ENCODE assay signal across 8 cellular contexts in the genomic region with DNA sequence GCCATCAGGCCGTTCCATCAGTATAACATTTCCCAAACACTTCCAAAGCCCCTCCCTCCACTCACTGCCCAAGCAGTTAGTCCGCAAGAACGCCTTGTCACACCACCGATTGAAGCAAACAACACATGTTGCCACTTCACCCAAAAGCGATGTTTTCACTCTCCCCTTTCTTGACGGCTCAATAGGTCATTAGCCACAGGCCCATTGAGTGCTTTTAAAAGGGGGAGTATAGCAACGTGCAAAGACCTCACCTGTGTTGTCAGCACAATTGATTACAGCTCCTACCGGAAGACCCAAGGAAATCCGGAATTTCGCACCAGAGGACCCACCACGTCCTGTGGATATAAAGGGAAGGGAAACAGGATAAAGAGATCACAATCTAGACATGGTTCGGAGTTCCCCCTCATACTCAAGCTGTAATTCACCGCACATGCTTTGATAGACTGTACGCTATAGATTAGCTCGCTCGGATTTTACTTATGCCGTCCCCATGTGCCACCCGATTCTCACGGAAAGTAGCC. TPM values are rescaled to one million over a fixed set of nuclear protein-coding genes. Genes with fewer than 3 reads are reported as not detected.
A peak's percentile ranks its signal among the peaks of the same experiment; 100 is the strongest.
DNase-seq lines count a peak whose midpoint lies in the region; TF ChIP-seq lines count a peak whose summit lies in the region.

No MANE protein-coding gene starts in this region.

- no peaks in the 10 kb centered on the region for H3K9me3 Mint-ChIP-seq in progenitor cell of endocrine pancreas (ENCODE audit: low read depth)

- H3K4me3 ChIP-seq in WI38 (ENCODE audit: low read depth, low read length) (peak overlapping the region; percentile 96), fibroblast of pulmonary artery (replicated peaks; ENCODE audit: low read depth, low read length) (peak overlapping the region; percentile 94)

- no peaks in the 10 kb centered on the region for H3K27me3 Mint-ChIP-seq in progenitor cell of endocrine pancreas

- H3K4me3 Mint-ChIP-seq in progenitor cell of endocrine pancreas (ENCODE audit: low read depth): peak overlapping the region; percentile 97

- peaks cover 25% of the 10 kb centered on the region for H3K4me1 Mint-ChIP-seq in progenitor cell of endocrine pancreas (ENCODE audit: low read depth)

- TF ChIP-seq CTCF in WI38 (IDR thresholded peaks at IDR 0.05; ENCODE audit: low read depth, low read length) (no peak), fibroblast of pulmonary artery (IDR thresholded peaks at IDR 0.05; ENCODE audit: low read length, missing control alignments) (no peak), progenitor cell of endocrine pancreas (IDR thresholded peaks at IDR 0.05; ENCODE audit: unreplicated experiment) (no peak)

- DNase-seq in NCI-H82 (lab: John Stamatoyannopoulos, UW) (peak; percentile 60), NCI-H82 treated with DMSO at 0.1 percent for 48 hours (lab: John Stamatoyannopoulos, UW; ENCODE audit: unreplicated experiment) (no peak), fibroblast of pulmonary artery (ENCODE audit: low read depth) (no peak), progenitor cell of endocrine pancreas (ENCODE audit: low spot score, unreplicated experiment) (no peak), GOT3 (lab: John Stamatoyannopoulos, UW) (no peak), nucleus accumbens (lab: John Stamatoyannopoulos, UW) (no peak), NCI-H1694 (lab: John Stamatoyannopoulos, UW) (no peak)

- peak overlapping the region; percentile 100 for H3K27ac Mint-ChIP-seq in progenitor cell of endocrine pancreas

- H3K36me3 Mint-ChIP-seq in progenitor cell of endocrine pancreas (ENCODE audit: insufficient read depth): peaks cover 42% of the 10 kb centered on the region

RNA-seq across cellular contexts. Expression of a gene that starts 0.7 kb away (rescaled TPM):
- total RNA-seq in progenitor cell of endocrine pancreas: 1,623 and 1,642 TPM in 2 replicates

RNA-seq across cellular contexts. Expression of a gene that starts 17.0 kb away (rescaled TPM):
- 134 and 135 TPM in 2 replicates for total RNA-seq in progenitor cell of endocrine pancreas

RNA-seq across cellular contexts. Expression of a gene that starts 27.7 kb away (rescaled TPM):
- total RNA-seq in progenitor cell of endocrine pancreas: 17.1 and 19.9 TPM in 2 replicates

RNA-seq across cellular contexts. Expression of a gene that starts 53.5 kb away (rescaled TPM):
- total RNA-seq in progenitor cell of endocrine pancreas: 66.8 and 77.8 TPM in 2 replicates
